Comparison of ENCODE assay signal across 25 cellular contexts in genomic region chr2:160667811-160668210, GRCh38.
DNase-seq lines count a peak whose midpoint lies in the region; FAIRE-seq and TF ChIP-seq lines count a peak whose summit lies in the region.
"Had no signal": no experiment of that assay in that cellular context is flagged by ENCODE, and none has a peak within 500 bp of the region (broad histone marks: within the 10 kb centered on the region; RNA-seq: fewer than 3 reads in every experiment).

No MANE protein-coding gene starts in this region.

- no peak for TF ChIP-seq POLR2A in vagina (IDR thresholded peaks at IDR 0.05)

- peak overlapping the region; percentile 82 for H3K4me3 Mint-ChIP-seq in HFFc6
- H3K4me3 Mint-ChIP-seq: activated CD4-positive, alpha-beta T cell treated with anti-CD3 and anti-CD28 coated beads, Interleukin-2, amount 10 ng/mL, durations not matched to agents 24 days and 14 days; dendritic cell treated with granulocyte-macrophage colony-stimulating factor and Interleukin-4, amounts not matched to agents 40 ng/mL and 50 ng/mL, for 4 days; memory B cell; T-helper 2 cell treated with Interferon-gamma antibody and Interleukin-4, amounts not matched to agents 5 μg/mL and 100 μg/mL, for 36 hours had no signal

- H3K9me3 ChIP-seq in adipocyte (ENCODE audit: control insufficient read depth, low read length), result no peaks in the 10 kb centered on the region
- no peaks in the 10 kb centered on the region for H3K9me3 ChIP-seq in muscle layer of duodenum (ENCODE audit: control insufficient read depth in 1 of 2, low read length in 2 of 2)
- H3K9me3 ChIP-seq in vagina, result no peaks in the 10 kb centered on the region
- H3K9me3 ChIP-seq in A673 (ENCODE audit: low read depth, low read length, poor library complexity, severe bottlenecking), result no peaks in the 10 kb centered on the region

- H3K4me3 ChIP-seq in adipocyte (ENCODE audit: low read length), result no peak overlapping the region
- no peak overlapping the region for H3K4me3 ChIP-seq in muscle layer of duodenum (ENCODE audit: low read depth in 1 of 2, low read length in 2 of 2)
- no peak overlapping the region for H3K4me3 ChIP-seq in vagina
- no peak overlapping the region for H3K4me3 ChIP-seq in A673 (ENCODE audit: low read depth, low read length, poor library complexity, severe bottlenecking)

- H3K9ac ChIP-seq in adipocyte (ENCODE audit: low read length), result no peak overlapping the region

- no TSS peak for BruUV-seq in A673 (replicated peaks; lab: Mats Ljungman, UMichigan)

- no peaks in the 10 kb centered on the region; the same call in 1 of the 2 replicates for H3K27me3 Mint-ChIP-seq in HFFc6 (ENCODE audit: insufficient read depth)
- H3K27me3 Mint-ChIP-seq: dendritic cell treated with granulocyte-macrophage colony-stimulating factor and Interleukin-4, amounts not matched to agents 40 ng/mL and 50 ng/mL, for 4 days had no signal

- no peak for FAIRE-seq in frontal cortex (lab: Jason Lieb, UNC)

- H3K9me3 Mint-ChIP-seq in HFFc6, result no peaks in the 10 kb centered on the region
- H3K9me3 Mint-ChIP-seq: activated CD4-positive, alpha-beta T cell treated with anti-CD3 and anti-CD28 coated beads, Interleukin-2, amount 10 ng/mL, durations not matched to agents 24 days and 14 days; dendritic cell treated with granulocyte-macrophage colony-stimulating factor and Interleukin-4, amounts not matched to agents 40 ng/mL and 50 ng/mL, for 4 days; memory B cell; T-helper 2 cell treated with Interferon-gamma antibody and Interleukin-4, amounts not matched to agents 5 μg/mL and 100 μg/mL, for 36 hours had no signal

- CTCF ChIA-PET in A673 (lab: Charles Lee), result no interaction called here

- TF ChIP-seq CTCF in HFFc6 (IDR thresholded peaks at IDR 0.05) (no peak), vagina (IDR thresholded peaks at IDR 0.05) (no peak), A673 (conservative IDR thresholded peaks at IDR 0.05; ENCODE audit: low read depth, low read length) (no peak)

- H3K36me3 ChIP-seq in adipocyte (ENCODE audit: control insufficient read depth, insufficient read depth, low read length, severe bottlenecking) (no peaks in the 10 kb centered on the region), muscle layer of duodenum (ENCODE audit: control insufficient read depth in 1 of 2, insufficient read depth in 2 of 2, low read length in 2 of 2) (no peaks in the 10 kb centered on the region), vagina (no peaks in the 10 kb centered on the region), A673 (ENCODE audit: insufficient read depth, low read length, poor library complexity, severe bottlenecking) (no peaks in the 10 kb centered on the region)

- peaks cover 16% of the 10 kb centered on the region for H3K4me1 ChIP-seq in adipocyte (ENCODE audit: control insufficient read depth, insufficient read depth, low read length)
- H3K4me1 ChIP-seq in muscle layer of duodenum (ENCODE audit: control insufficient read depth in 1 of 2, insufficient read depth in 2 of 2, low read length in 2 of 2), result peaks cover 5 to 20% of the 10 kb centered on the region in 2 donors
- peaks cover 25% of the 10 kb centered on the region for H3K4me1 ChIP-seq in vagina
- peaks cover 8% of the 10 kb centered on the region for H3K4me1 ChIP-seq in A673 (ENCODE audit: insufficient read depth, low read length, poor library complexity, severe bottlenecking)

- H3K27ac ChIP-seq in muscle layer of duodenum (ENCODE audit: low read length), result peak overlapping the region; percentile 87
- peak overlapping the region; percentile 82 for H3K27ac ChIP-seq in vagina
- no peak overlapping the region for H3K27ac ChIP-seq in A673 (ENCODE audit: low read depth, low read length, poor library complexity, severe bottlenecking)
- H3K27ac ChIP-seq: VCaP had no signal

- intact Hi-C loops in vagina (cut with DNase I) (no loop called here), A673 (cut with micrococcal nuclease; ENCODE audit: unreplicated experiment) (no loop called here)

- no peaks in the 10 kb centered on the region for H3K27me3 ChIP-seq in adipocyte (replicated peaks; ENCODE audit: control insufficient read depth, insufficient read depth, low read length)
- no peaks in the 10 kb centered on the region for H3K27me3 ChIP-seq in muscle layer of duodenum (ENCODE audit: low read depth, low read length)
- H3K27me3 ChIP-seq in vagina, result no peaks in the 10 kb centered on the region
- H3K27me3 ChIP-seq in A673 (replicated peaks; ENCODE audit: insufficient read depth, low read depth, low read length, poor library complexity), result no peaks in the 10 kb centered on the region

- H3K4me1 Mint-ChIP-seq in HFFc6 (ENCODE audit: low read depth), result peaks cover 49% of the 10 kb centered on the region

- no peaks in the 10 kb centered on the region for H3K36me3 Mint-ChIP-seq in HFFc6 (ENCODE audit: low read depth)
- H3K36me3 Mint-ChIP-seq: CD4-positive, alpha-beta memory T cell; memory B cell had no signal

- peak overlapping the region; percentile 97; the same call in 1 of the 2 replicates for H3K27ac Mint-ChIP-seq in HFFc6
- H3K27ac Mint-ChIP-seq: activated CD4-positive, alpha-beta T cell treated with anti-CD3 and anti-CD28 coated beads, Interleukin-2, amount 10 ng/mL, durations not matched to agents 24 days and 14 days; dendritic cell treated with granulocyte-macrophage colony-stimulating factor and Interleukin-4, amounts not matched to agents 40 ng/mL and 50 ng/mL, for 4 days; memory B cell; T-helper 2 cell treated with Interferon-gamma antibody and Interleukin-4, amounts not matched to agents 5 μg/mL and 100 μg/mL, for 36 hours had no signal

- DNase-seq in HFFc6 (no peak), adipocyte (ENCODE audit: low read depth) (peak; percentile 36), vagina (ENCODE audit: extremely low spot score in 2 of 2) (no peak), frontal cortex (ENCODE audit: low spot score in 2 of 2) (no peak), A673 (ENCODE audit: low spot score) (no peak), NCI-H2081 treated with DMSO at 0.1 percent for 48 hours (lab: John Stamatoyannopoulos, UW) (no peak)
- DNase-seq: activated naive CD4-positive, alpha-beta T cell treated with anti-CD3 and anti-CD28 coated beads, Interleukin-2, amount 50 U/mL, for 16 hours; anterior cingulate cortex; CD4-positive, alpha-beta memory T cell; DMS53; head of caudate nucleus; Kasumi-1; left colon; NCI-H1048; NCI-H1694 treated with DMSO at 0.1 percent for 48 hours; NCI-H69; RPMI8226; stimulated activated CD4-positive, alpha-beta T cell treated with anti-CD3 and anti-CD28 coated beads, Interleukin-4, amount 100 ng/mL, for 4 hours; stimulated activated naive CD4-positive, alpha-beta T cell had no signal

- POLR2A ChIA-PET in A673 (lab: Charles Lee; ENCODE audit: low non-redundant PET), result no interaction called here
